Comparison of ENCODE assay signal across 8 cellular contexts in genomic region chr10:110567201-110568054, GRCh38. TPM values are rescaled to one million over a fixed set of nuclear protein-coding genes. Genes with fewer than 3 reads are reported as not detected.
DNase-seq lines count a peak whose midpoint lies in the region; ATAC-seq, FAIRE-seq and TF ChIP-seq lines count a peak whose summit lies in the region.

SMC3 (plus strand) TSS chr10:110567695; CDS start chr10:110567817, 122 bp downstream.

- WGBS in hepatocyte (ENCODE audit: low lambda C conversion rate, missing lambda C conversion rate) = 2% methylated on average over 60 of the region's 64 CpGs

- H3K4me2 ChIP-seq in hepatocyte = peak within 1 kb of the TSS; percentile 75

- H3K4me1 ChIP-seq in hepatocyte (ENCODE audit: insufficient read depth) = peaks cover 13% of the 10 kb centered on the region

- DNase-seq in GM18507 (ENCODE audit: extremely low spot score, insufficient read length, low read depth) (peak; percentile 72), NCI-H2029 (lab: John Stamatoyannopoulos, UW) (peak; percentile 80), T1000 (lab: John Stamatoyannopoulos, UW) (peak; percentile 93), astrocyte of the hippocampus (ENCODE audit: low read depth, low spot score) (peak; percentile 98), hepatocyte (ENCODE audit: low spot score) (peak; percentile 95), renal cortical epithelial cell (ENCODE audit: low read depth) (peak; percentile 84), D721Med (ENCODE audit: insufficient read length, low spot score) (no peak)

- H4K20me1 ChIP-seq in hepatocyte (ENCODE audit: insufficient read depth, poor library complexity, severe bottlenecking) = peaks cover 9% of the 10 kb centered on the region

- no peak for TF ChIP-seq CTCF in hepatocyte (IDR thresholded peaks at IDR 0.05; ENCODE audit: poor library complexity)
- no peak for TF ChIP-seq CTCF in D721Med (IDR thresholded peaks at IDR 0.05; ENCODE audit: insufficient read depth, missing control alignments)

- no peaks in the 10 kb centered on the region for H3K9me2 ChIP-seq in hepatocyte (replicated peaks; ENCODE audit: insufficient read depth)

- peak within 1 kb of the TSS; percentile 77 for H3K4me3 ChIP-seq in hepatocyte

- no peaks in the 10 kb centered on the region for H3K9me3 ChIP-seq in hepatocyte (ENCODE audit: low read depth)

- no peaks in the 10 kb centered on the region for H3K27me3 ChIP-seq in hepatocyte

- H3K36me3 ChIP-seq in hepatocyte (replicated peaks; ENCODE audit: insufficient read depth, low read depth) = no peaks in the 10 kb centered on the region

- H2AFZ ChIP-seq in hepatocyte = peak within 1 kb of the TSS; percentile 45

- H3K79me2 ChIP-seq in hepatocyte = peaks cover 48% of the 10 kb centered on the region

- FAIRE-seq in GM18507 (lab: Jason Lieb, UNC) (peak; percentile 95), D721Med (lab: Jason Lieb, UNC) (no peak)

- ATAC-seq in HG02973 (IDR thresholded peaks at IDR 0.05; ENCODE audit: unreplicated experiment) = peak; percentile 83

- peak within 1 kb of the TSS; percentile 91 for H3K27ac ChIP-seq in hepatocyte

RNA-seq across cellular contexts. Expression of gene SMC3, which starts in this region (rescaled TPM):
- total RNA-seq in hepatocyte (35.4 and 40.8 TPM in 2 replicates), renal cortical epithelial cell (20.1 and 39.3 TPM in 2 replicates)
- 53.5 and 64.1 TPM in 2 replicates for polyA plus RNA-seq in hepatocyte
